20 cellular contexts compared by ENCODE assay signal in the genomic region with DNA sequence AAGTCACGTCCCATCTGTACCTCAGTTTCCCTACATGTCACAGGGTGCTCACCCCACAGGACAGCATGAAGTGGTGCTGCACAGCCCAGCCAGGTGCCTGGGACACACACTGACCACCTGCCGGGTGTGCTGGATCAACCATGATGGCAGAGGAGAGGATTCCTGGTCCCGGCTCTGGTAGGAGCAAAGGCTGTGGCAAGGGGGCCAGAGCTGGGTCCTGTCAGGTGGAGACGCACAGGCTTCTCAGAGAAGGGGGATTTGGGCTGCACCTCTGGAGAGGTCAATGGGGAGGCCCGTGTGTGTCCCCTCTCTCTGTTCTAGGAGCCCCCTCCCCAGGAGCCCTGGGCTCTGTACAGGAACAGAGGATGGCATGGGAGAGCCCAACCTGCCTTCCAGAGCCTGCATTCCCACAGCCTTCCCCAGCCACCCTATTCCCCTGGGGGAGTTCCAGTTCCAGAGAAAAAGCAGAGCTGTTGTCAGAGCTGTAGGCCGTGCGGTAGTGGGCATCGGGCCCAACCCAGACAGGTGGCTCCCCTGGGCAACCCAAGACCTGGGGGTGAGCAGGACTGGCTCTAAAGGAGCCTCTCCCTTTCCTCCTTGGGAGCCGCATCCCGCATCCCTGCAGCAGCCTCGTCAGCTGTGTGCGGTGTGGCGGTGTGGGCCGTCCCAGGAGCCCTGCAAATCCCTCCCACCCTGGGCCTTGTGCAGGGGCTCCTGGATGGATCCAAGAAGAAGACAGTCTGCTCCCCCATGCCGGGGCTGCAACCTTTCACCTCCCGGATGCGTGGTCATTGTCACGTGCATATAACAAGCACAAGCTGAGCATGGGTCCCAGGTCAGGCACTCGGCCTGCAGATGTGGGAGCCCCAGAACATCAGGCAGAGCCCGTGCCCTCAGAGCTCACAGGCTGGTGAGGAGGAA. TPM values are rescaled to one million over a fixed set of nuclear protein-coding genes. Genes with fewer than 3 reads are reported as not detected.
DNase-seq lines count a peak whose midpoint lies in the region; ATAC-seq, FAIRE-seq and TF ChIP-seq lines count a peak whose summit lies in the region.
"Had no signal": no experiment of that assay in that cellular context is flagged by ENCODE, and none has a peak within 500 bp of the region (broad histone marks: within the 10 kb centered on the region; RNA-seq: fewer than 3 reads in every experiment).

No MANE protein-coding gene starts in this region.

- no peak for TF ChIP-seq POLR2A in spleen (IDR thresholded peaks at IDR 0.05)

- TF ChIP-seq CTCF in colonic mucosa (IDR thresholded peaks at IDR 0.05) (no peak), spleen (IDR thresholded peaks at IDR 0.05 in 8 of 11, conservative IDR thresholded peaks at IDR 0.05 in 3 of 11) (no peak), upper lobe of right lung (IDR thresholded peaks at IDR 0.05) (no peak)

- H3K9ac ChIP-seq in colonic mucosa (ENCODE audit: low read depth in 2 of 2, low read length in 2 of 2) = peak overlapping the region in 1 of 2 donors; percentile 80

- H3K27me3 ChIP-seq in colonic mucosa (no peaks in the 10 kb centered on the region), spleen (replicated peaks in 1 of 7) (peaks cover 0 to 14% (median 0%) of the 10 kb centered on the region in 7 donors), upper lobe of right lung (no peaks in the 10 kb centered on the region)

- ATAC-seq in upper lobe of right lung (no peak), GM21619 (IDR thresholded peaks at IDR 0.05; ENCODE audit: unreplicated experiment) (no peak)
- ATAC-seq: heart left ventricle; stimulated activated memory B cell treated with anti-CD40 and anti-IgM and Interleukin-4, amounts not matched to agents 10 μg/mL and 1 μg/mL and 100 μg/mL, for 72 hours had no signal

- H3K9me3 ChIP-seq in colonic mucosa (no peaks in the 10 kb centered on the region), spleen (no peaks in the 10 kb centered on the region), upper lobe of right lung (no peaks in the 10 kb centered on the region)
- H3K9me3 ChIP-seq: heart left ventricle, tibial artery had no signal

- intact Hi-C loops in colonic mucosa (cut with DNase I) = no loop called here
- intact Hi-C loops in spleen (cut with DNase I; ENCODE audit: low total_unique reads) = no loop called here
- intact Hi-C loops in upper lobe of right lung (cut with DNase I) = no loop called here

- H3K36me3 ChIP-seq in colonic mucosa (no peaks in the 10 kb centered on the region), spleen (no peaks in the 10 kb centered on the region), upper lobe of right lung (no peaks in the 10 kb centered on the region)
- H3K36me3 ChIP-seq: heart left ventricle, tibial artery had no signal

- FAIRE-seq in RCC 7860 (lab: Jason Lieb, UNC) = no peak
- FAIRE-seq: A204.1, islet of Langerhans had no signal

- 85 to 89% (median 86%) methylated on average over 13 to 20 of the region's 20 CpGs for WGBS in spleen, 5 donors

- DNase-seq in NCI-H146 (lab: John Stamatoyannopoulos, UW) (peak; percentile 65), NCI-H146 treated with DMSO at 0.1 percent for 48 hours (lab: John Stamatoyannopoulos, UW; ENCODE audit: unreplicated experiment) (no peak), NCI-H2081 treated with DMSO at 0.1 percent for 48 hours (lab: John Stamatoyannopoulos, UW) (peak; percentile 12), colonic mucosa (peak; percentile 26), spleen (peak; percentile 71), RCC 7860 (ENCODE audit: low spot score) (no peak), upper lobe of right lung (no peak)
- DNase-seq: activated CD4-positive, alpha-beta memory T cell treated with anti-CD3 and anti-CD28 coated beads, Interleukin-2, amount 10 ng/mL, durations not matched to agents 7 days and 5 days; caudate nucleus; effector CD8-positive, alpha-beta T cell; heart left ventricle; NCI-H1694; NCI-H82; tibial artery had no signal

- H3K27ac ChIP-seq in colonic mucosa (peak overlapping the region; percentile 93), spleen (peak overlapping the region in 3 of 8 donors; percentile 72 to 75 (median 72)), upper lobe of right lung (no peak overlapping the region)
- H3K27ac ChIP-seq: heart left ventricle, tibial artery had no signal

- no peaks in the 10 kb centered on the region for H3K4me1 ChIP-seq in colonic mucosa
- peaks cover 10 to 53% (median 31%) of the 10 kb centered on the region in 6 donors for H3K4me1 ChIP-seq in spleen
- H3K4me1 ChIP-seq in upper lobe of right lung = peaks cover 18% of the 10 kb centered on the region
- H3K4me1 ChIP-seq: tibial artery had no signal

- no peak overlapping the region for H3K4me3 ChIP-seq in colonic mucosa
- no peak overlapping the region for H3K4me3 ChIP-seq in spleen
- no peak overlapping the region for H3K4me3 ChIP-seq in upper lobe of right lung
- H3K4me3 ChIP-seq: heart left ventricle, tibial artery had no signal

RNA-seq across cellular contexts. Expression of a gene that starts 2.9 kb away (rescaled TPM):
- total RNA-seq in colonic mucosa = 1,000 to 10,000 TPM; 2,373 to 4,154 TPM
- 100 to 1,000 TPM in 2 of 7 donors, 10 to 100 TPM in 5; 38.1 to 123 (median 72.9) TPM for total RNA-seq in spleen
- polyA plus RNA-seq in spleen = 10 to 100 TPM; 28.9 to 77.8 (median 48.3) TPM
- total RNA-seq in upper lobe of right lung = 19.6 TPM
- total RNA-seq: activated CD4-positive, alpha-beta memory T cell treated with anti-CD3 and anti-CD28 coated beads, Interleukin-2, amount 10 ng/mL, durations not matched to agents 7 days and 5 days; HT1080 had no signal
- polyA plus RNA-seq: neural cell had no signal

RNA-seq across cellular contexts. Expression of a gene that starts 32.7 kb away (rescaled TPM):
- total RNA-seq in colonic mucosa (1 to 10 TPM; 2.3 to 2.5 TPM), spleen (not detected), upper lobe of right lung (not detected)
- under 1 TPM in 1 of 3 donors, not detected in 2; 0.14 TPM for polyA plus RNA-seq in spleen
- total RNA-seq: activated CD4-positive, alpha-beta memory T cell treated with anti-CD3 and anti-CD28 coated beads, Interleukin-2, amount 10 ng/mL, durations not matched to agents 7 days and 5 days; heart left ventricle; HT1080 had no signal
- polyA plus RNA-seq: heart left ventricle, neural cell had no signal

RNA-seq across cellular contexts. Expression of a gene that starts 48.2 kb away (rescaled TPM):
- 100 to 1,000 TPM; 233 to 916 TPM for total RNA-seq in colonic mucosa
- not detected for total RNA-seq in spleen
- polyA plus RNA-seq in spleen = not detected
- total RNA-seq in upper lobe of right lung = not detected
- total RNA-seq: activated CD4-positive, alpha-beta memory T cell treated with anti-CD3 and anti-CD28 coated beads, Interleukin-2, amount 10 ng/mL, durations not matched to agents 7 days and 5 days; heart left ventricle; HT1080 had no signal
- polyA plus RNA-seq: heart left ventricle, neural cell had no signal

Comparison
In these comparisons a context has a peak if more than half of its experiments do, and no peak if none do; other contexts are left out.
1. DNase-seq: peak in NCI-H146 (single experiment), NCI-H2081 treated with DMSO at 0.1 percent for 48 hours (single experiment), colonic mucosa (single experiment) and spleen (single experiment); none in NCI-H146 treated with DMSO at 0.1 percent for 48 hours (single experiment), RCC 7860 (single experiment) and upper lobe of right lung (single experiment).
2. RNA of a gene that starts 2.9 kb away (total RNA-seq): 2,373 to 4,154 TPM in colonic mucosa; 38.1 to 123 TPM in spleen and 19.6 TPM in upper lobe of right lung (single experiment); every median in the first group is over 10 times any median in the second.
3. RNA of a gene that starts 48.2 kb away (total RNA-seq): 233 to 916 TPM in colonic mucosa; not detected in spleen and not detected in upper lobe of right lung (single experiment); every median in the first group is over 100 times any median in the second.